In genomic region chr17:34039213-34039612, GRCh38 we compare ENCODE assay signal across 6 cellular contexts.
DNase-seq lines count a peak whose midpoint lies in the region; ATAC-seq, FAIRE-seq and TF ChIP-seq lines count a peak whose summit lies in the region.
"Not testable (repeated sequence)": the region's sequence is repeated elsewhere in the genome, so short reads cannot be mapped to it uniquely, and the experiment has no call there.

No MANE protein-coding gene starts in this region.

- not testable (repeated sequence) for H3K4me1 ChIP-seq in mesendoderm (ENCODE audit: control insufficient read depth, low read depth, low read length)

- ATAC-seq in WTC11: not testable (repeated sequence)
- ATAC-seq in Right ventricle myocardium inferior: peak; percentile 37

- not testable (repeated sequence) for H3K4me3 Mint-ChIP-seq in WTC11

- no CpG with 5 or more reads among the region's 11 CpGs for WGBS in mesendoderm (ENCODE audit: extremely low coverage, insufficient coverage, low lambda C conversion rate)

- H3K56ac ChIP-seq in mesendoderm (ENCODE audit: low read length): peak overlapping the region; percentile 15

- H3K4me3 ChIP-seq in mesendoderm (ENCODE audit: low read length): not testable (repeated sequence)

- H3K27me3 Mint-ChIP-seq in WTC11 (ENCODE audit: low read depth): not testable (repeated sequence)

- CTCF ChIA-PET in WTC11 (lab: Charles Lee): not testable (repeated sequence)

- not testable (repeated sequence) for H3K36me3 Mint-ChIP-seq in WTC11

- H3K36me3 ChIP-seq in mesendoderm (ENCODE audit: control insufficient read depth, insufficient read depth, low read length): not testable (repeated sequence)

- not testable (repeated sequence) for H2BK120ac ChIP-seq in mesendoderm (ENCODE audit: low read depth, low read length)

- FAIRE-seq in HTR-8/SVneo (lab: Jason Lieb, UNC): peak; percentile 71

- DNase-seq in G401 (ENCODE audit: low spot score) (peak; percentile 79), SK-N-DZ (ENCODE audit: low spot score) (peak; percentile 68)
- DNase-seq in HTR-8/SVneo (ENCODE audit: insufficient read length, low spot score); WTC11 (ENCODE audit: low spot score); Right ventricle myocardium inferior (ENCODE audit: missing footprints); mesendoderm: not testable (repeated sequence)

- H3K4me1 Mint-ChIP-seq in WTC11: not testable (repeated sequence)

- in situ Hi-C loops in G401 (cut with HindIII; ENCODE audit: low sequenced_read_pairs): not testable (repeated sequence)

- not testable (repeated sequence) for H3K23ac ChIP-seq in mesendoderm (ENCODE audit: low read length)

- not testable (repeated sequence) for H3K79me2 ChIP-seq in mesendoderm (ENCODE audit: control insufficient read depth, insufficient read depth, low read length)

- not testable (repeated sequence) for H4K5ac ChIP-seq in mesendoderm (ENCODE audit: low read length)

- TF ChIP-seq CTCF in WTC11 (IDR thresholded peaks at IDR 0.05): not testable (repeated sequence)

- not testable (repeated sequence) for H2BK15ac ChIP-seq in mesendoderm (replicated peaks; ENCODE audit: low read depth)

- POLR2A ChIA-PET in WTC11 (lab: Charles Lee): not testable (repeated sequence)

- H3K9ac ChIP-seq in mesendoderm (ENCODE audit: low read length): not testable (repeated sequence)

- H2BK5ac ChIP-seq in mesendoderm (ENCODE audit: low read length): not testable (repeated sequence)

- not testable (repeated sequence) for H3K4ac ChIP-seq in mesendoderm (ENCODE audit: low read depth, low read length)

- not testable (repeated sequence) for H3K27me3 ChIP-seq in mesendoderm (ENCODE audit: insufficient read depth, low read length, poor library complexity)

- not testable (repeated sequence) for H3K79me1 ChIP-seq in mesendoderm (ENCODE audit: low read length)

- not testable (repeated sequence) for H4K8ac ChIP-seq in mesendoderm (ENCODE audit: low read depth, low read length)

- H2AK5ac ChIP-seq in mesendoderm (ENCODE audit: low read length): not testable (repeated sequence)

- H3K4me2 ChIP-seq in mesendoderm (ENCODE audit: low read length): not testable (repeated sequence)

- H3K9me3 Mint-ChIP-seq in WTC11: not testable (repeated sequence)

- intact Hi-C loops in Right ventricle myocardium inferior (cut with DNase I): not testable (repeated sequence)

- H3K18ac ChIP-seq in mesendoderm (ENCODE audit: low read length): not testable (repeated sequence)

- H3K27ac ChIP-seq in mesendoderm (ENCODE audit: low read depth, low read length): not testable (repeated sequence)

- 0 out of 2 replicates have a peak overlapping the region, but pooled peaks have one; percentile 17 for H3K27ac Mint-ChIP-seq in WTC11
